25 cellular contexts compared by ENCODE assay signal in genomic region chr22:31940506-31940905, GRCh38.
"Had no signal": no experiment of that assay in that cellular context is flagged by ENCODE, and none has a peak within 500 bp of the region (broad histone marks: within the 10 kb centered on the region; RNA-seq: fewer than 3 reads in every experiment).

No MANE protein-coding gene starts in this region.

- H3K27me3 ChIP-seq: pancreas, right lobe of liver, stomach, testis, thyroid gland, transverse colon, uterus had no signal

- H3K27ac ChIP-seq: left ventricle myocardium inferior, pancreas, psoas muscle, right lobe of liver, stomach, testis, thyroid gland, transverse colon, uterus had no signal

- H3K4me1 ChIP-seq: pancreas, right lobe of liver, uterus had no signal

- H3K36me3 ChIP-seq: left ventricle myocardium inferior, pancreas, right lobe of liver, stomach, thyroid gland, transverse colon, uterus had no signal

- H3K4me2 ChIP-seq: smooth muscle cell had no signal

- H3K4me3 ChIP-seq: left ventricle myocardium inferior, lung, mucosa of descending colon, pancreas, psoas muscle, right lobe of liver, smooth muscle cell, stomach, testis, thyroid gland, transverse colon, uterus had no signal

- H3K9me3 ChIP-seq: left ventricle myocardium inferior, mucosa of descending colon, pancreas, psoas muscle, right lobe of liver, stomach, testis, thyroid gland, transverse colon, uterus had no signal

- DNase-seq: hypothalamus; immature natural killer cell; left ventricle myocardium inferior; midbrain; mucosa of descending colon; naive thymus-derived CD4-positive, alpha-beta T cell; nucleus accumbens; pancreas; psoas muscle; stimulated activated CD4-positive, alpha-beta T cell treated with anti-CD3 and anti-CD28 coated beads, Interleukin-12 subunit alpha, Interleukin-12 subunit beta, amount 100 ng/mL, for 4 hours; stimulated activated CD4-positive, alpha-beta T cell treated with anti-CD3 and anti-CD28 coated beads, Interleukin-15, amount 100 ng/mL, for 24 hours; stimulated activated CD4-positive, alpha-beta T cell treated with anti-CD3 and anti-CD28 coated beads, Interleukin-2, amount 100 ng/mL, for 24 hours; stimulated activated CD4-positive, alpha-beta T cell treated with anti-CD3 and anti-CD28 coated beads, Interleukin-4, amount 100 ng/mL, for 1 hour; stimulated activated naive B cell treated with anti-CD40 and anti-IgM and Interleukin-4, amounts not matched to agents 10 μg/mL and 1 μg/mL and 100 μg/mL, for 72 hours; stimulated activated naive CD8-positive, alpha-beta T cell treated with anti-CD3 and anti-CD28 coated beads, Interleukin-15, Interleukin-2, amounts not matched to agents 100 U/mL and 50 U/mL, for 24 hours; stomach; testis; thyroid gland; transverse colon; uterus had no signal

- ATAC-seq: mucosa of descending colon; naive thymus-derived CD4-positive, alpha-beta T cell; natural killer cell treated with Interleukin-12 subunit alpha and Interleukin-12 subunit beta and Interleukin-15 and Interleukin-18, amount 100 ng/mL, for 72 hours; pancreas; psoas muscle; right lobe of liver; stimulated activated naive B cell treated with anti-CD40 and anti-IgM and Interleukin-4, amounts not matched to agents 10 μg/mL and 1 μg/mL and 100 μg/mL, for 72 hours; stimulated activated naive CD8-positive, alpha-beta T cell treated with anti-CD3 and anti-CD28 coated beads, Interleukin-15, Interleukin-2, amounts not matched to agents 100 U/mL and 50 U/mL, for 24 hours had no signal

- FAIRE-seq: islet of Langerhans, pancreas had no signal
